ENCODE assay signal across 8 cellular contexts in the genomic region with DNA sequence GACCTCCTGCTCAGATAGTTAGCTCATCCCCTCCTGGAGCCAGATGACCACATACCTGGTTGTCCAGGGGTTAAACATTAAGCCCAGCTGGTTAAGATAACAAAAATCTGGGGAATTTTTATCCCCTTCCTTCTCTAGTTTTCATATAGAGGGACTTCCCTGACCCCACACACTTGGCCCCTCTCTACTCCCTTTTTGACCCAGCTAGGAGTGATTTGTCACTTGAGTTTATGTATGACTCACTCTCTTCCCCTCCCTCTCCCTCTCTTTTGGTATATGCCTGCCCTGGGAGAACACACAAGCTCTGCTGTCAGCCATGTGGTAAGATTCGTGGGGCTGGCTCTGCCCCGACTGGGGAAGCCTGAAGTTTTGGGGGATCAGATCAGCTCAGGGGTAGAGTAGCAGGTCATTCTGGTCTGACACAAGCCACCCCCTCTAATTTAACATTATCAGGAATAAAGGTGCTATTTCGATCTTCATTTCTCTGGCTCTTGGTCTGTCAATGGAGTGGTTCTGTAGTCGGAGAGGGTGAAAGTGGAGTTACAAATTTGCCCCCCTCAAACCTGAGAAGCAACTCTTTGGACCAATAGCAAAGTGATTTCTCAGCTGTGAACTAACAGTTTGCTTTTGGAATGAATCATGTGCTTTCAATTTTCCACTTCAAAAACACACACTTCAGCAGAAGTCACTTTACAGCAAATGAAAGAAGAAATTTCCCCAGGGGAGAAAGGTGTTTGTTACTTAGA.
DNase-seq lines count a peak whose midpoint lies in the region; ATAC-seq, FAIRE-seq and TF ChIP-seq lines count a peak whose summit lies in the region.

No MANE protein-coding gene starts in this region.

- H4K20me1 ChIP-seq in neural progenitor cell (ENCODE audit: low read depth): no peaks in the 10 kb centered on the region

- H3F3A ChIP-seq in neural progenitor cell (ENCODE audit: low read depth): no peaks in the 10 kb centered on the region

- no peaks in the 10 kb centered on the region for H3K36me3 ChIP-seq in neural progenitor cell

- no peak overlapping the region for H3K4me2 ChIP-seq in neural progenitor cell

- TF ChIP-seq POLR2A in GM18505 (IDR thresholded peaks at IDR 0.05; ENCODE audit: borderline replicate concordance, extremely low read depth, insufficient read depth, insufficient read length): peak; percentile 36

- peak; percentile 66 for FAIRE-seq in HTR-8/SVneo (lab: Jason Lieb, UNC)

- H3K27ac Mint-ChIP-seq in neural progenitor cell: no peak overlapping the region

- peaks cover 41% of the 10 kb centered on the region for H3K4me1 Mint-ChIP-seq in neural progenitor cell

- no peak overlapping the region for H3K4me3 Mint-ChIP-seq in neural progenitor cell

- H3K36me3 Mint-ChIP-seq in neural progenitor cell: no peaks in the 10 kb centered on the region

- peaks cover 14% of the 10 kb centered on the region for H3K27me3 Mint-ChIP-seq in neural progenitor cell (ENCODE audit: insufficient read depth, low read depth)

- peaks cover 19% of the 10 kb centered on the region for H3K4me1 ChIP-seq in neural progenitor cell

- H3K79me2 ChIP-seq in neural progenitor cell (ENCODE audit: low read depth): no peaks in the 10 kb centered on the region

- H3K27ac ChIP-seq in neural progenitor cell: no peak overlapping the region

- no peaks in the 10 kb centered on the region for H3K27me3 ChIP-seq in neural progenitor cell

- no peak for TF ChIP-seq CTCF in neural progenitor cell (IDR thresholded peaks at IDR 0.05)

- no peaks in the 10 kb centered on the region for H3K9me3 Mint-ChIP-seq in neural progenitor cell

- DNase-seq in HTR-8/SVneo (ENCODE audit: insufficient read length, low spot score) (peak; percentile 56), iPS-NIHi7 (ENCODE audit: extremely low spot score) (peak; percentile 47), NCI-H1694 (lab: John Stamatoyannopoulos, UW) (no peak), mucosa of gallbladder (ENCODE audit: low spot score) (no peak), DMS114 treated with DMSO at 0.1 percent for 48 hours (lab: John Stamatoyannopoulos, UW; ENCODE audit: unreplicated experiment) (no peak), neural progenitor cell (ENCODE audit: low spot score) (no peak)

- no peak overlapping the region for H2AFZ ChIP-seq in neural progenitor cell (replicated peaks)

- H3K9ac ChIP-seq in neural progenitor cell: no peak overlapping the region

- no peak overlapping the region for H3K4me3 ChIP-seq in neural progenitor cell

- H3K9me3 ChIP-seq in neural progenitor cell (ENCODE audit: low read depth): no peaks in the 10 kb centered on the region

- ATAC-seq in GM18505 (IDR thresholded peaks at IDR 0.05; ENCODE audit: unreplicated experiment) (peak; percentile 66), GM21529 (IDR thresholded peaks at IDR 0.05; ENCODE audit: unreplicated experiment) (peak; percentile 52)

Comparison
In these comparisons a context has a peak if more than half of its experiments do, and no peak if none do; other contexts are left out.
1. DNase-seq: peak in HTR-8/SVneo (single experiment) and iPS-NIHi7 (single experiment); none in NCI-H1694 (single experiment), mucosa of gallbladder (single experiment), DMS114 treated with DMSO at 0.1 percent for 48 hours (single experiment) and neural progenitor cell (single experiment).